Comparison of ENCODE assay signal across 1 cellular context in the genomic region with DNA sequence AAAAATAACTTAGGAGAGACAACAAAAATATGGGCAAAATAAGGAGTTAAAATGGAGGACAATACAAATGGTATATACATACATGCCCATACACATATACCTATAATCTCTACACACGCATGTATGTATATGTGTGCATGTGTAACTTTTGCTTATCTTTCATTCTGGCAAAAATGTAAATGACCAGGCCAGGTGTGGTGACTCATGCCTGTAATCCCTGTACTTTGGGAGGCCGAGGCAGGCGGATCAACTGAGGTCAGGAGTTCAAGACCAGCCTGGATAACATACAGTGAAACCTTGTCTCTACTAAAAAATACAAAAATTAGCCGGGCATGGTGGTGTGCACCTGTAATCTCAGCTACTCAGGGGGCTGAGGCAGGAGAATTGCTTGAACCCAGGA. TPM values are rescaled to one million over a fixed set of nuclear protein-coding genes. Genes with fewer than 3 reads are reported as not detected.
"Had no signal": no experiment of that assay in that cellular context is flagged by ENCODE, and none has a peak within 500 bp of the region (broad histone marks: within the 10 kb centered on the region; RNA-seq: fewer than 3 reads in every experiment).

No MANE protein-coding gene starts in this region.

RNA-seq across cellular contexts. Expression of gene ADAMTSL4, which starts 49.1 kb away (rescaled TPM):
- total RNA-seq: SJCRH30 had no signal
